In genomic region chr7:130990178-130990832, GRCh38 we compare ENCODE assay signal across 14 cellular contexts.
DNase-seq lines count a peak whose midpoint lies in the region; ATAC-seq and TF ChIP-seq lines count a peak whose summit lies in the region.
"Had no signal": no experiment of that assay in that cellular context is flagged by ENCODE, and none has a peak within 500 bp of the region (broad histone marks: within the 10 kb centered on the region; RNA-seq: fewer than 3 reads in every experiment).

No MANE protein-coding gene starts in this region.

- no peaks in the 10 kb centered on the region for H3K27me3 Mint-ChIP-seq in activated T-helper 2 cell treated with anti-CD3 and anti-CD28 coated beads, Interferon-gamma antibody, Interleukin-2, Interleukin-4, amounts not matched to agents 10 μg/mL and 5 μg/mL and 100 μg/mL, durations not matched to agents 14 hours and 24 hours and 36 hours (ENCODE audit: low read depth)
- no peaks in the 10 kb centered on the region for H3K27me3 Mint-ChIP-seq in stimulated activated naive CD8-positive, alpha-beta T cell treated with anti-CD3 and anti-CD28 coated beads, Interleukin-15, Interleukin-2, amounts not matched to agents 100 ng/mL and 50 ng/mL, for 24 hours

- peaks cover 60% of the 10 kb centered on the region for H3K4me1 Mint-ChIP-seq in activated T-helper 2 cell treated with anti-CD3 and anti-CD28 coated beads, Interferon-gamma antibody, Interleukin-2, Interleukin-4, amounts not matched to agents 10 μg/mL and 5 μg/mL and 100 μg/mL, durations not matched to agents 14 hours and 24 hours and 36 hours (ENCODE audit: low read depth)
- peaks cover 25% of the 10 kb centered on the region for H3K4me1 Mint-ChIP-seq in stimulated activated naive CD8-positive, alpha-beta T cell treated with anti-CD3 and anti-CD28 coated beads, Interleukin-15, Interleukin-2, amounts not matched to agents 100 ng/mL and 50 ng/mL, for 24 hours (ENCODE audit: low read depth)

- no peaks in the 10 kb centered on the region for H3K36me3 ChIP-seq in Panc1 (ENCODE audit: control insufficient read depth, insufficient read depth, low read length)
- H3K36me3 ChIP-seq: cardiac muscle cell had no signal

- H3K4me1 ChIP-seq in Panc1 (ENCODE audit: control insufficient read depth, insufficient read depth, low read length): peaks cover 19% of the 10 kb centered on the region

- H3K4me3 ChIP-seq in Panc1 (ENCODE audit: low read depth in 2 of 2, low read length in 2 of 2): no peak overlapping the region
- H3K4me3 ChIP-seq: cardiac muscle cell, GM12878, SK-N-MC had no signal

- 0 out of 2 replicates have a peak, but pooled peaks have one; percentile 18 for ATAC-seq in Panc1
- ATAC-seq in left colon: peak; percentile 87
- no peak for ATAC-seq in HG03196 (IDR thresholded peaks at IDR 0.05; ENCODE audit: unreplicated experiment)
- ATAC-seq: GM12878 had no signal

- no peaks in the 10 kb centered on the region for H3K27me3 ChIP-seq in Panc1 (ENCODE audit: control insufficient read depth, insufficient read depth, low read length)
- H3K27me3 ChIP-seq: cardiac muscle cell had no signal

- no peak overlapping the region for H3K27ac ChIP-seq in Panc1 (ENCODE audit: low read length)
- H3K27ac ChIP-seq: cardiac muscle cell, HL-60, SK-N-MC had no signal

- no peaks in the 10 kb centered on the region for H3K9me3 Mint-ChIP-seq in activated T-helper 2 cell treated with anti-CD3 and anti-CD28 coated beads, Interferon-gamma antibody, Interleukin-2, Interleukin-4, amounts not matched to agents 10 μg/mL and 5 μg/mL and 100 μg/mL, durations not matched to agents 14 hours and 24 hours and 36 hours
- H3K9me3 Mint-ChIP-seq in stimulated activated naive CD8-positive, alpha-beta T cell treated with anti-CD3 and anti-CD28 coated beads, Interleukin-15, Interleukin-2, amounts not matched to agents 100 ng/mL and 50 ng/mL, for 24 hours: no peaks in the 10 kb centered on the region

- TF ChIP-seq CTCF in Panc1 (IDR thresholded peaks at IDR 0.05): no peak

- POLR2A ChIA-PET in Panc1 (lab: Charles Lee): no interaction called here

- DNase-seq in Panc1 (ENCODE audit: low read depth, low spot score) (no peak), left colon (peak; percentile 71 to 83), Ammon's horn (ENCODE audit: low spot score) (no peak), NCI-H1417 (lab: John Stamatoyannopoulos, UW) (no peak)
- no peak for DNase-seq in activated T-helper 2 cell treated with anti-CD3 and anti-CD28 coated beads, Interferon-gamma antibody, Interleukin-2, Interleukin-4, amounts not matched to agents 10 μg/mL and 5 μg/mL and 100 μg/mL, durations not matched to agents 14 hours and 24 hours and 36 hours (ENCODE audit: low spot score)
- DNase-seq: DMS53; NCI-H69; stimulated activated CD4-positive, alpha-beta T cell treated with anti-CD3 and anti-CD28 coated beads, Interleukin-2, amount 100 ng/mL, for 48 hours had no signal

- intact Hi-C loops in Panc1 (cut with micrococcal nuclease; ENCODE audit: unreplicated experiment) (no loop called here), left colon (cut with DNase I, micrococcal nuclease) (no loop called here)
- intact Hi-C loops in activated T-helper 2 cell treated with anti-CD3 and anti-CD28 coated beads, Interferon-gamma antibody, Interleukin-2, Interleukin-4, amounts not matched to agents 10 μg/mL and 5 μg/mL and 100 μg/mL, durations not matched to agents 14 hours and 24 hours and 36 hours (cut with micrococcal nuclease): no loop called here

- H3K27ac Mint-ChIP-seq in activated T-helper 2 cell treated with anti-CD3 and anti-CD28 coated beads, Interferon-gamma antibody, Interleukin-2, Interleukin-4, amounts not matched to agents 10 μg/mL and 5 μg/mL and 100 μg/mL, durations not matched to agents 14 hours and 24 hours and 36 hours: peak overlapping the region; percentile 70
- peak overlapping the region; percentile 10 for H3K27ac Mint-ChIP-seq in stimulated activated naive CD8-positive, alpha-beta T cell treated with anti-CD3 and anti-CD28 coated beads, Interleukin-15, Interleukin-2, amounts not matched to agents 100 ng/mL and 50 ng/mL, for 24 hours

- H3K9me3 ChIP-seq in Panc1 (ENCODE audit: control insufficient read depth, insufficient read depth, low read depth, low read length): no peaks in the 10 kb centered on the region

- H3K4me3 Mint-ChIP-seq in activated T-helper 2 cell treated with anti-CD3 and anti-CD28 coated beads, Interferon-gamma antibody, Interleukin-2, Interleukin-4, amounts not matched to agents 10 μg/mL and 5 μg/mL and 100 μg/mL, durations not matched to agents 14 hours and 24 hours and 36 hours (ENCODE audit: low read depth): no peak overlapping the region
- H3K4me3 Mint-ChIP-seq in stimulated activated naive CD8-positive, alpha-beta T cell treated with anti-CD3 and anti-CD28 coated beads, Interleukin-15, Interleukin-2, amounts not matched to agents 100 ng/mL and 50 ng/mL, for 24 hours: no peak overlapping the region

- H3K36me3 Mint-ChIP-seq in activated T-helper 2 cell treated with anti-CD3 and anti-CD28 coated beads, Interferon-gamma antibody, Interleukin-2, Interleukin-4, amounts not matched to agents 10 μg/mL and 5 μg/mL and 100 μg/mL, durations not matched to agents 14 hours and 24 hours and 36 hours (ENCODE audit: low read depth): peaks cover 26% of the 10 kb centered on the region
- H3K36me3 Mint-ChIP-seq in stimulated activated naive CD8-positive, alpha-beta T cell treated with anti-CD3 and anti-CD28 coated beads, Interleukin-15, Interleukin-2, amounts not matched to agents 100 ng/mL and 50 ng/mL, for 24 hours (ENCODE audit: low read depth): peaks cover 11% of the 10 kb centered on the region

- CTCF ChIA-PET in Panc1 (lab: Charles Lee): no interaction called here

- no TSS peak for BruUV-seq in Panc1 (replicated peaks; lab: Mats Ljungman, UMichigan)

- in situ Hi-C loops in Panc1 (cut with HindIII; ENCODE audit: low pct_unique_long_range_greater_than_20kb, low sequenced_read_pairs): no loop called here

Comparison
In these comparisons a context has a peak if more than half of its experiments do, and no peak if none do; other contexts are left out.
1. DNase-seq: peak in left colon (2 of 2); none in Panc1 (single experiment), activated T-helper 2 cell treated with anti-CD3 and anti-CD28 coated beads, Interferon-gamma antibody, Interleukin-2, Interleukin-4, amounts not matched to agents 10 μg/mL and 5 μg/mL and 100 μg/mL, durations not matched to agents 14 hours and 24 hours and 36 hours (single experiment), Ammon's horn (single experiment) and NCI-H1417 (0 of 3).